In the genomic region with DNA sequence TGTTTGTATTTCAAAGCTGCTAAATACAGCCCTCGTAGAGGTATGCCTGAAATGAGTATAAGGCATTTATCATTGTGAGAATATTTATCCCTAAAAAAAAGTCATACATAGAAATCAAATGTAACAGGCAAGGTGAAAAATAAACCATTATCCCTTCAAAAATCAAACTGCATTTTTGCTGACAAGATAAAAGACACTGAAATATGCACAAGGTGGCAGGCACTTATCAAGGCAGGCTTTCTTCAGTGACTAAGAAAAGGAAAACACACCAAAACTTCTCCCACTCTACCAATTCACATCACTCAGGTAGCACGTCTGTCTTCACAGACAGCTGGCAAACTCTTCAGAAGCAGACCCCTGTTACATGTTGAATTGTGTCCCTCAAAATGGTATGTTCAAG, we compare ENCODE assay signal across 30 cellular contexts. TPM values are rescaled to one million over a fixed set of nuclear protein-coding genes. Genes with fewer than 3 reads are reported as not detected.
"Had no signal": no experiment of that assay in that cellular context is flagged by ENCODE, and none has a peak within 500 bp of the region (broad histone marks: within the 10 kb centered on the region; RNA-seq: fewer than 3 reads in every experiment).

No MANE protein-coding gene starts in this region.

- H3K27ac Mint-ChIP-seq: naive thymus-derived CD8-positive, alpha-beta T cell; natural killer cell treated with Interleukin-12 subunit alpha and Interleukin-12 subunit beta and Interleukin-15 and Interleukin-18, amount 100 ng/mL, for 72 hours; nephron progenitor cell; neural progenitor cell; progenitor cell of endocrine pancreas; stimulated activated effector memory CD8-positive, alpha-beta T cell treated with anti-CD3 and anti-CD28 coated beads, Interleukin-12 subunit alpha, Interleukin-12 subunit beta, amount 100 ng/mL, for 72 hours; stimulated activated naive B cell treated with anti-CD40 and anti-IgM and Interleukin-4, amounts not matched to agents 10 μg/mL and 1 μg/mL and 100 μg/mL, for 72 hours; stimulated activated naive CD8-positive, alpha-beta T cell treated with anti-CD3 and anti-CD28 coated beads, Interleukin-15, Interleukin-2, amounts not matched to agents 100 ng/mL and 50 ng/mL, for 24 hours had no signal

- H3K27me3 ChIP-seq: neural progenitor cell, ovary, spleen, stomach, thyroid gland, tibial nerve, upper lobe of left lung, vagina had no signal

- ATAC-seq: naive thymus-derived CD8-positive, alpha-beta T cell; natural killer cell treated with Interleukin-12 subunit alpha and Interleukin-12 subunit beta and Interleukin-15 and Interleukin-18, amount 100 ng/mL, for 72 hours; psoas muscle; right cardiac atrium; sciatic nerve; stimulated activated effector memory CD8-positive, alpha-beta T cell treated with anti-CD3 and anti-CD28 coated beads, Interleukin-12 subunit alpha, Interleukin-12 subunit beta, amount 100 ng/mL, for 72 hours; stimulated activated naive B cell treated with anti-CD40 and anti-IgM and Interleukin-4, amounts not matched to agents 10 μg/mL and 1 μg/mL and 100 μg/mL, for 72 hours had no signal

- FAIRE-seq: urothelium cell line had no signal

- H3K4me1 ChIP-seq: neural progenitor cell, parathyroid adenoma, psoas muscle, spleen, stomach, thyroid gland, upper lobe of left lung, vagina had no signal

- DNase-seq: naive thymus-derived CD8-positive, alpha-beta T cell; nephron progenitor cell; occipital lobe; ovary; posterior cingulate gyrus; psoas muscle; right cardiac atrium; spleen; stimulated activated CD4-positive, alpha-beta T cell treated with anti-CD3 and anti-CD28 coated beads, Interleukin-12 subunit alpha, Interleukin-12 subunit beta, amount 100 ng/mL, for 4 hours; stimulated activated CD4-positive, alpha-beta T cell treated with anti-CD3 and anti-CD28 coated beads, Interleukin-1b, Interleukin-23, amount 100 ng/mL, for 48 hours; stimulated activated CD4-positive, alpha-beta T cell treated with anti-CD3 and anti-CD28 coated beads, Interleukin-4, amount 100 ng/mL, for 24 hours; stimulated activated naive B cell treated with anti-CD40 and anti-IgM and Interleukin-4, amounts not matched to agents 10 μg/mL and 1 μg/mL and 100 μg/mL, for 72 hours; stimulated activated naive CD4-positive, alpha-beta T cell treated with Interleukin-2 at 50 U/mL for 16 hours; stomach; thyroid gland; trophoblast cell; upper lobe of left lung had no signal

- H3K4me3 Mint-ChIP-seq: naive thymus-derived CD8-positive, alpha-beta T cell; natural killer cell treated with Interleukin-12 subunit alpha and Interleukin-12 subunit beta and Interleukin-15 and Interleukin-18, amount 100 ng/mL, for 72 hours; nephron progenitor cell; neural progenitor cell; stimulated activated effector memory CD8-positive, alpha-beta T cell treated with anti-CD3 and anti-CD28 coated beads, Interleukin-12 subunit alpha, Interleukin-12 subunit beta, amount 100 ng/mL, for 72 hours; stimulated activated naive B cell treated with anti-CD40 and anti-IgM and Interleukin-4, amounts not matched to agents 10 μg/mL and 1 μg/mL and 100 μg/mL, for 72 hours; stimulated activated naive CD8-positive, alpha-beta T cell treated with anti-CD3 and anti-CD28 coated beads, Interleukin-15, Interleukin-2, amounts not matched to agents 100 ng/mL and 50 ng/mL, for 24 hours had no signal

- H3K4me1 Mint-ChIP-seq: naive thymus-derived CD8-positive, alpha-beta T cell; nephron progenitor cell; neural progenitor cell; stimulated activated effector memory CD8-positive, alpha-beta T cell treated with anti-CD3 and anti-CD28 coated beads, Interleukin-12 subunit alpha, Interleukin-12 subunit beta, amount 100 ng/mL, for 72 hours; stimulated activated naive B cell treated with anti-CD40 and anti-IgM and Interleukin-4, amounts not matched to agents 10 μg/mL and 1 μg/mL and 100 μg/mL, for 72 hours had no signal

- H3K4me2 ChIP-seq: neural progenitor cell, smooth muscle cell had no signal

- H3K27ac ChIP-seq: neural progenitor cell, ovary, parathyroid adenoma, psoas muscle, skin epidermis, spleen, stomach, thoracic aorta, thyroid gland, tibial nerve, upper lobe of left lung, vagina had no signal

- H3K4me3 ChIP-seq: neural progenitor cell, ovary, psoas muscle, skin epidermis, smooth muscle cell, spleen, stomach, thoracic aorta, thyroid gland, tibial nerve, upper lobe of left lung, vagina had no signal

- H3K9ac ChIP-seq: neural progenitor cell, parathyroid adenoma had no signal

- H3K36me3 ChIP-seq: neural progenitor cell, ovary, spleen, stomach, thoracic aorta, thyroid gland, upper lobe of left lung, vagina had no signal

- H3K36me3 Mint-ChIP-seq: stimulated activated effector memory CD8-positive, alpha-beta T cell treated with anti-CD3 and anti-CD28 coated beads, Interleukin-12 subunit alpha, Interleukin-12 subunit beta, amount 100 ng/mL, for 72 hours had no signal

- H2AFZ ChIP-seq: neural progenitor cell, parathyroid adenoma had no signal

- H3K9me3 ChIP-seq: ovary, psoas muscle, thoracic aorta, thyroid gland, vagina had no signal

- H3K27me3 Mint-ChIP-seq: progenitor cell of endocrine pancreas; stimulated activated naive CD8-positive, alpha-beta T cell treated with anti-CD3 and anti-CD28 coated beads, Interleukin-15, Interleukin-2, amounts not matched to agents 100 ng/mL and 50 ng/mL, for 24 hours had no signal

RNA-seq across cellular contexts. Expression of a gene that starts 23.6 kb away (rescaled TPM):
- total RNA-seq: naive thymus-derived CD8-positive, alpha-beta T cell; natural killer cell treated with Interleukin-12 subunit alpha and Interleukin-12 subunit beta and Interleukin-15 and Interleukin-18, amount 100 ng/mL, for 72 hours had no signal
- polyA plus RNA-seq: naive thymus-derived CD8-positive, alpha-beta T cell had no signal
